ENCODE assay signal across 1 cellular context in genomic region chr1:1943834-1944570, GRCh38.
TF ChIP-seq lines count a peak whose summit lies in the region.

No MANE protein-coding gene starts in this region.

TF ChIP-seq in HEK293, 187 proteins besides CTCF, POLR2A, EP300 and RAD21 (continued from another document and continues in another):
- peak; percentile 54; the same call in 1 of the 2 replicates for TF ChIP-seq ZNF501 (tag by site-specific recombination; IDR thresholded peaks at IDR 0.05)
- TF ChIP-seq, protein P1, sequence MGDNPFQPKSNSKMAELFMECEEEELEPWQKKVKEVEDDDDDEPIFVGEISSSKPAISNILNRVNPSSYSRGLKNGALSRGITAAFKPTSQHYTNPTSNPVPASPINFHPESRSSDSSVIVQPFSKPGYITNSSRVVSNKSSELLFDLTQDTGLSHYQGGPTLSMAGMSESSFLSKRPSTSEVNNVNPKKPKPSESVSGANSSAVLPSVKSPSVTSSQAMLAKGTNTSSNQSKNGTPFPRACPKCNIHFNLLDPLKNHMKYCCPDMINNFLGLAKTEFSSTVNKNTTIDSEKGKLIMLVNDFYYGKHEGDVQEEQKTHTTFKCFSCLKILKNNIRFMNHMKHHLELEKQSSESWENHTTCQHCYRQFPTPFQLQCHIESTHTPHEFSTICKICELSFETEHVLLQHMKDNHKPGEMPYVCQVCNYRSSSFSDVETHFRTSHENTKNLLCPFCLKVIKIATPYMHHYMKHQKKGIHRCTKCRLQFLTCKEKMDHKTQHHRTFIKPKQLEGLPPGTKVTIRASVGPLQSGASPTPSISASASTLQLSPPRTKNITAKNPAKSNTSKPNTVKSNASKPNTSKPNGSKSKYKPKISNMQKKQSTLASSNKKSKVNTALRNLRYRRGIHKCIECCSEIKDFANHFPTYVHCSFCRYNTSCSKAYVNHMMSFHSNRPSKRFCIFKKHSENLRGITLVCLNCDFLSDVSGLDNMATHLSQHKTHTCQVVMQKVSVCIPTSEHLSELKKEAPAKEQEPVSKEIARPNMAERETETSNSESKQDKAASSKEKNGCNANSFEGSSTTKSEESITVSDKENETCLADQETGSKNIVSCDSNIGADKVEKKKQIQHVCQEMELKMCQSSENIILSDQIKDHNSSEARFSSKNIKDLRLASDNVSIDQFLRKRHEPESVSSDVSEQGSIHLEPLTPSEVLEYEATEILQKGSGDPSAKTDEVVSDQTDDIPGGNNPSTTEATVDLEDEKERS (tag by site-specific recombination; IDR thresholded peaks at IDR 0.05), result no peak
- TF ChIP-seq ZNF658 (tag by site-specific recombination; IDR thresholded peaks at IDR 0.05), result no peak
- no peak for TF ChIP-seq IKZF3 (tag by site-specific recombination; IDR thresholded peaks at IDR 0.05)
- no peak for TF ChIP-seq ZNF174 (tag by site-specific recombination; IDR thresholded peaks at IDR 0.05)
- TF ChIP-seq SALL2 (tag by site-specific recombination; IDR thresholded peaks at IDR 0.05; ENCODE audit: borderline replicate concordance), result no peak
- TF ChIP-seq PRDM2 (tag by site-specific recombination; IDR thresholded peaks at IDR 0.05; ENCODE audit: borderline replicate concordance), result no peak
- no peak for TF ChIP-seq ZBTB49 (tag by site-specific recombination; IDR thresholded peaks at IDR 0.05; ENCODE audit: low read depth)
- TF ChIP-seq ZNF777 (tag by site-specific recombination; IDR thresholded peaks at IDR 0.05; ENCODE audit: borderline replicate concordance), result no peak
- no peak for TF ChIP-seq MYNN (tag by site-specific recombination; IDR thresholded peaks at IDR 0.05; ENCODE audit: borderline replicate concordance)
- TF ChIP-seq SP2 (tag by site-specific recombination; IDR thresholded peaks at IDR 0.05), result no peak
- no peak for TF ChIP-seq ZSCAN23 (tag by site-specific recombination; IDR thresholded peaks at IDR 0.05)
- no peak for TF ChIP-seq ZNF133 (tag by site-specific recombination; IDR thresholded peaks at IDR 0.05)
- TF ChIP-seq ZXDB (tag by site-specific recombination; IDR thresholded peaks at IDR 0.05), result peak; percentile 69; the same call in 1 of the 2 replicates
- TF ChIP-seq, protein P2, sequence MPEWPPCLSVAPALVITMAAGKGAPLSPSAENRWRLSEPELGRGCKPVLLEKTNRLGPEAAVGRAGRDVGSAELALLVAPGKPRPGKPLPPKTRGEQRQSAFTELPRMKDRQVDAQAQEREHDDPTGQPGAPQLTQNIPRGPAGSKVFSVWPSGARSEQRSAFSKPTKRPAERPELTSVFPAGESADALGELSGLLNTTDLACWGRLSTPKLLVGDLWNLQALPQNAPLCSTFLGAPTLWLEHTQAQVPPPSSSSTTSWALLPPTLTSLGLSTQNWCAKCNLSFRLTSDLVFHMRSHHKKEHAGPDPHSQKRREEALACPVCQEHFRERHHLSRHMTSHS (tag by site-specific recombination; IDR thresholded peaks at IDR 0.05), result no peak
- TF ChIP-seq ZNF114 (tag by site-specific recombination; IDR thresholded peaks at IDR 0.05), result no peak
- no peak for TF ChIP-seq ZNF544 (tag by site-specific recombination; IDR thresholded peaks at IDR 0.05)
- no peak for TF ChIP-seq ZNF423 (tag by site-specific recombination; IDR thresholded peaks at IDR 0.05)
- no peak for TF ChIP-seq ZNF341 (tag by site-specific recombination; IDR thresholded peaks at IDR 0.05; ENCODE audit: low read depth)
- TF ChIP-seq, protein P3, sequence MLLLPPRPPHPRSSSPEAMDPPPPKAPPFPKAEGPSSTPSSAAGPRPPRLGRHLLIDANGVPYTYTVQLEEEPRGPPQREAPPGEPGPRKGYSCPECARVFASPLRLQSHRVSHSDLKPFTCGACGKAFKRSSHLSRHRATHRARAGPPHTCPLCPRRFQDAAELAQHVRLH (tag by site-specific recombination; IDR thresholded peaks at IDR 0.05), result no peak
- TF ChIP-seq, protein P4, sequence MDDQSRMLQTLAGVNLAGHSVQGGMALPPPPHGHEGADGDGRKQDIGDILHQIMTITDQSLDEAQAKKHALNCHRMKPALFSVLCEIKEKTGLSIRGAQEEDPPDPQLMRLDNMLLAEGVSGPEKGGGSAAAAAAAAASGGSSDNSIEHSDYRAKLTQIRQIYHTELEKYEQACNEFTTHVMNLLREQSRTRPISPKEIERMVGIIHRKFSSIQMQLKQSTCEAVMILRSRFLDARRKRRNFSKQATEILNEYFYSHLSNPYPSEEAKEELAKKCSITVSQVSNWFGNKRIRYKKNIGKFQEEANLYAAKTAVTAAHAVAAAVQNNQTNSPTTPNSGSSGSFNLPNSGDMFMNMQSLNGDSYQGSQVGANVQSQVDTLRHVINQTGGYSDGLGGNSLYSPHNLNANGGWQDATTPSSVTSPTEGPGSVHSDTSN (CRISPR knock-in tag; IDR thresholded peaks at IDR 0.05), result peak; percentile 60; the same call in 1 of the 2 replicates
- TF ChIP-seq SETDB1 (IDR thresholded peaks at IDR 0.05; ENCODE audit: insufficient read length, low read length), result no peak
- no peak for TF ChIP-seq ZNF239 (tag by site-specific recombination; IDR thresholded peaks at IDR 0.05)
- no peak for TF ChIP-seq ZNF623 (tag by site-specific recombination; IDR thresholded peaks at IDR 0.05)
- TF ChIP-seq WT1 (tag by site-specific recombination; IDR thresholded peaks at IDR 0.05), result no peak
- no peak for TF ChIP-seq ZNF10 (tag by site-specific recombination; IDR thresholded peaks at IDR 0.05)
- no peak for TF ChIP-seq ZNF626 (tag by site-specific recombination; IDR thresholded peaks at IDR 0.05)
- 0 out of 2 replicates have a peak, but pooled peaks have one; percentile 18 for TF ChIP-seq BCL11A (tag by site-specific recombination; IDR thresholded peaks at IDR 0.05; ENCODE audit: low read depth)
- TF ChIP-seq ZNF660 (tag by site-specific recombination; IDR thresholded peaks at IDR 0.05), result no peak
- no peak for TF ChIP-seq ZNF629 (tag by site-specific recombination; IDR thresholded peaks at IDR 0.05)
- TF ChIP-seq ZNF521 (tag by site-specific recombination; IDR thresholded peaks at IDR 0.05), result no peak
- TF ChIP-seq ZNF132 (tag by site-specific recombination; IDR thresholded peaks at IDR 0.05; ENCODE audit: borderline replicate concordance), result no peak
- TF ChIP-seq GLIS2 (tag by site-specific recombination; IDR thresholded peaks at IDR 0.05), result peak; percentile 88
- TF ChIP-seq KLF1 (tag by site-specific recombination; IDR thresholded peaks at IDR 0.05), result no peak; the same call in 1 of the 2 replicates
- TF ChIP-seq ZNF610 (tag by site-specific recombination; IDR thresholded peaks at IDR 0.05; ENCODE audit: borderline replicate concordance), result no peak
- TF ChIP-seq, protein P5, sequence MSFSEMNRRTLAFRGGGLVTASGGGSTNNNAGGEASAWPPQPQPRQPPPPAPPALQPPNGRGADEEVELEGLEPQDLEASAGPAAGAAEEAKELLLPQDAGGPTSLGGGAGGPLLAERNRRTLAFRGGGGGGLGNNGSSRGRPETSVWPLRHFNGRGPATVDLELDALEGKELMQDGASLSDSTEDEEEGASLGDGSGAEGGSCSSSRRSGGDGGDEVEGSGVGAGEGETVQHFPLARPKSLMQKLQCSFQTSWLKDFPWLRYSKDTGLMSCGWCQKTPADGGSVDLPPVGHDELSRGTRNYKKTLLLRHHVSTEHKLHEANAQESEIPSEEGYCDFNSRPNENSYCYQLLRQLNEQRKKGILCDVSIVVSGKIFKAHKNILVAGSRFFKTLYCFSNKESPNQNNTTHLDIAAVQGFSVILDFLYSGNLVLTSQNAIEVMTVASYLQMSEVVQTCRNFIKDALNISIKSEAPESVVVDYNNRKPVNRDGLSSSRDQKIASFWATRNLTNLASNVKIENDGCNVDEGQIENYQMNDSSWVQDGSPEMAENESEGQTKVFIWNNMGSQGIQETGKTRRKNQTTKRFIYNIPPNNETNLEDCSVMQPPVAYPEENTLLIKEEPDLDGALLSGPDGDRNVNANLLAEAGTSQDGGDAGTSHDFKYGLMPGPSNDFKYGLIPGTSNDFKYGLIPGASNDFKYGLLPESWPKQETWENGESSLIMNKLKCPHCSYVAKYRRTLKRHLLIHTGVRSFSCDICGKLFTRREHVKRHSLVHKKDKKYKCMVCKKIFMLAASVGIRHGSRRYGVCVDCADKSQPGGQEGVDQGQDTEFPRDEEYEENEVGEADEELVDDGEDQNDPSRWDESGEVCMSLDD (tag by site-specific recombination; IDR thresholded peaks at IDR 0.05), result peak; percentile 82
- no peak for TF ChIP-seq ZNF768 (tag by site-specific recombination; IDR thresholded peaks at IDR 0.05)
- no peak for TF ChIP-seq ZNF184 (tag by site-specific recombination; IDR thresholded peaks at IDR 0.05)
- TF ChIP-seq YY2 (tag by site-specific recombination; IDR thresholded peaks at IDR 0.05), result no peak
- TF ChIP-seq ZNF175 (tag by site-specific recombination; IDR thresholded peaks at IDR 0.05), result no peak
- TF ChIP-seq, protein P6, sequence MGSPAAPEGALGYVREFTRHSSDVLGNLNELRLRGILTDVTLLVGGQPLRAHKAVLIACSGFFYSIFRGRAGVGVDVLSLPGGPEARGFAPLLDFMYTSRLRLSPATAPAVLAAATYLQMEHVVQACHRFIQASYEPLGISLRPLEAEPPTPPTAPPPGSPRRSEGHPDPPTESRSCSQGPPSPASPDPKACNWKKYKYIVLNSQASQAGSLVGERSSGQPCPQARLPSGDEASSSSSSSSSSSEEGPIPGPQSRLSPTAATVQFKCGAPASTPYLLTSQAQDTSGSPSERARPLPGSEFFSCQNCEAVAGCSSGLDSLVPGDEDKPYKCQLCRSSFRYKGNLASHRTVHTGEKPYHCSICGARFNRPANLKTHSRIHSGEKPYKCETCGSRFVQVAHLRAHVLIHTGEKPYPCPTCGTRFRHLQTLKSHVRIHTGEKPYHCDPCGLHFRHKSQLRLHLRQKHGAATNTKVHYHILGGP (tag by site-specific recombination; IDR thresholded peaks at IDR 0.05), result no peak
- TF ChIP-seq ZNF776 (tag by site-specific recombination; IDR thresholded peaks at IDR 0.05; ENCODE audit: borderline replicate concordance), result no peak
- no peak for TF ChIP-seq ZBTB21 (tag by site-specific recombination; IDR thresholded peaks at IDR 0.05)
- TF ChIP-seq ZNF530 (tag by site-specific recombination; IDR thresholded peaks at IDR 0.05; ENCODE audit: low read depth), result no peak
- peak; percentile 92 for TF ChIP-seq SCRT2 (tag by site-specific recombination; IDR thresholded peaks at IDR 0.05)
